Comparison of ENCODE assay signal across 26 cellular contexts in genomic region chr10:128729910-128730420, GRCh38.
"Had no signal": no experiment of that assay in that cellular context is flagged by ENCODE, and none has a peak within 500 bp of the region (broad histone marks: within the 10 kb centered on the region; RNA-seq: fewer than 3 reads in every experiment).

No MANE protein-coding gene starts in this region.

- H3K27me3 ChIP-seq: testis, thyroid gland, transverse colon, upper lobe of left lung, vagina had no signal

- H3K27me3 Mint-ChIP-seq: stimulated activated naive CD8-positive, alpha-beta T cell treated with anti-CD3 and anti-CD28 coated beads, Interleukin-15, amount 100 ng/mL, for 72 hours had no signal

- ATAC-seq: mucosa of descending colon; naive thymus-derived CD4-positive, alpha-beta T cell; pancreas; right cardiac atrium; sciatic nerve; stimulated activated effector memory CD8-positive, alpha-beta T cell treated with anti-CD3 and anti-CD28 coated beads, Interleukin-12 subunit alpha, Interleukin-12 subunit beta, amount 100 ng/mL, for 72 hours; stimulated activated naive CD8-positive, alpha-beta T cell treated with anti-CD3 and anti-CD28 coated beads, Interleukin-15, amount 100 ng/mL, for 72 hours had no signal

- H3K4me1 Mint-ChIP-seq: naive thymus-derived CD4-positive, alpha-beta T cell; stimulated activated effector memory CD8-positive, alpha-beta T cell treated with anti-CD3 and anti-CD28 coated beads, Interleukin-12 subunit alpha, Interleukin-12 subunit beta, amount 100 ng/mL, for 72 hours; stimulated activated naive CD8-positive, alpha-beta T cell treated with anti-CD3 and anti-CD28 coated beads, Interleukin-15, amount 100 ng/mL, for 72 hours had no signal

- H3K36me3 Mint-ChIP-seq: mesothelial cell of epicardium; naive thymus-derived CD4-positive, alpha-beta T cell; natural killer cell treated with Interleukin-12 subunit alpha and Interleukin-12 subunit beta and Interleukin-15 and Interleukin-18, amount 100 ng/mL, for 72 hours; stimulated activated effector memory CD8-positive, alpha-beta T cell treated with anti-CD3 and anti-CD28 coated beads, Interleukin-12 subunit alpha, Interleukin-12 subunit beta, amount 100 ng/mL, for 72 hours had no signal

- H3K4me3 Mint-ChIP-seq: mesothelial cell of epicardium; naive thymus-derived CD4-positive, alpha-beta T cell; natural killer cell treated with Interleukin-12 subunit alpha and Interleukin-12 subunit beta and Interleukin-15 and Interleukin-18, amount 100 ng/mL, for 72 hours; stimulated activated effector memory CD8-positive, alpha-beta T cell treated with anti-CD3 and anti-CD28 coated beads, Interleukin-12 subunit alpha, Interleukin-12 subunit beta, amount 100 ng/mL, for 72 hours; stimulated activated naive CD8-positive, alpha-beta T cell treated with anti-CD3 and anti-CD28 coated beads, Interleukin-15, amount 100 ng/mL, for 72 hours had no signal

- H3K4me1 ChIP-seq: left ventricle myocardium inferior, pancreas, prostate gland, testis, thyroid gland, transverse colon, upper lobe of left lung, vagina had no signal

- H3K27ac Mint-ChIP-seq: mesothelial cell of epicardium; naive thymus-derived CD4-positive, alpha-beta T cell; natural killer cell treated with Interleukin-12 subunit alpha and Interleukin-12 subunit beta and Interleukin-15 and Interleukin-18, amount 100 ng/mL, for 72 hours; stimulated activated effector memory CD8-positive, alpha-beta T cell treated with anti-CD3 and anti-CD28 coated beads, Interleukin-12 subunit alpha, Interleukin-12 subunit beta, amount 100 ng/mL, for 72 hours; stimulated activated naive CD8-positive, alpha-beta T cell treated with anti-CD3 and anti-CD28 coated beads, Interleukin-15, amount 100 ng/mL, for 72 hours had no signal

- DNase-seq: left ventricle myocardium inferior; mesendoderm; mucosa of descending colon; naive thymus-derived CD4-positive, alpha-beta T cell; pancreas; retina; right cardiac atrium; stimulated activated CD4-positive, alpha-beta T cell treated with anti-CD3 and anti-CD28 coated beads, Interleukin-12 subunit alpha, Interleukin-12 subunit beta, amount 100 ng/mL, for 4 hours; stimulated activated CD4-positive, alpha-beta T cell treated with anti-CD3 and anti-CD28 coated beads, Interleukin-15, amount 100 ng/mL, for 24 hours; stimulated activated CD4-positive, alpha-beta T cell treated with anti-CD3 and anti-CD28 coated beads, Interleukin-2, amount 100 ng/mL, for 24 hours; stimulated activated CD4-positive, alpha-beta T cell treated with anti-CD3 and anti-CD28 coated beads, Interleukin-4, amount 100 ng/mL, for 1 hour; stimulated activated naive CD4-positive, alpha-beta T cell treated with Interleukin-2 at 50 U/mL for 16 hours; stimulated activated naive CD8-positive, alpha-beta T cell treated with anti-CD3 and anti-CD28 coated beads, Interleukin-15, amount 100 ng/mL, for 72 hours; substantia nigra; testis; thyroid gland; transverse colon; upper lobe of left lung had no signal

- H3K4me3 ChIP-seq: left ventricle myocardium inferior, lung, mucosa of descending colon, pancreas, prostate gland, skin epidermis, testis, thyroid gland, transverse colon, upper lobe of left lung, vagina had no signal

- H3K36me3 ChIP-seq: left ventricle myocardium inferior, pancreas, prostate gland, thyroid gland, transverse colon, upper lobe of left lung, vagina had no signal

- H3K27ac ChIP-seq: left ventricle myocardium inferior, pancreas, prostate gland, skin epidermis, testis, thyroid gland, transverse colon, upper lobe of left lung, vagina had no signal

- H3K9me3 ChIP-seq: left ventricle myocardium inferior, mucosa of descending colon, pancreas, prostate gland, testis, thyroid gland, transverse colon, upper lobe of left lung, vagina had no signal

- H3K9me3 Mint-ChIP-seq: mesothelial cell of epicardium; natural killer cell treated with Interleukin-12 subunit alpha and Interleukin-12 subunit beta and Interleukin-15 and Interleukin-18, amount 100 ng/mL, for 72 hours; stimulated activated effector memory CD8-positive, alpha-beta T cell treated with anti-CD3 and anti-CD28 coated beads, Interleukin-12 subunit alpha, Interleukin-12 subunit beta, amount 100 ng/mL, for 72 hours; stimulated activated naive CD8-positive, alpha-beta T cell treated with anti-CD3 and anti-CD28 coated beads, Interleukin-15, amount 100 ng/mL, for 72 hours had no signal
